ENCODE assay signal across 9 cellular contexts in the genomic region with DNA sequence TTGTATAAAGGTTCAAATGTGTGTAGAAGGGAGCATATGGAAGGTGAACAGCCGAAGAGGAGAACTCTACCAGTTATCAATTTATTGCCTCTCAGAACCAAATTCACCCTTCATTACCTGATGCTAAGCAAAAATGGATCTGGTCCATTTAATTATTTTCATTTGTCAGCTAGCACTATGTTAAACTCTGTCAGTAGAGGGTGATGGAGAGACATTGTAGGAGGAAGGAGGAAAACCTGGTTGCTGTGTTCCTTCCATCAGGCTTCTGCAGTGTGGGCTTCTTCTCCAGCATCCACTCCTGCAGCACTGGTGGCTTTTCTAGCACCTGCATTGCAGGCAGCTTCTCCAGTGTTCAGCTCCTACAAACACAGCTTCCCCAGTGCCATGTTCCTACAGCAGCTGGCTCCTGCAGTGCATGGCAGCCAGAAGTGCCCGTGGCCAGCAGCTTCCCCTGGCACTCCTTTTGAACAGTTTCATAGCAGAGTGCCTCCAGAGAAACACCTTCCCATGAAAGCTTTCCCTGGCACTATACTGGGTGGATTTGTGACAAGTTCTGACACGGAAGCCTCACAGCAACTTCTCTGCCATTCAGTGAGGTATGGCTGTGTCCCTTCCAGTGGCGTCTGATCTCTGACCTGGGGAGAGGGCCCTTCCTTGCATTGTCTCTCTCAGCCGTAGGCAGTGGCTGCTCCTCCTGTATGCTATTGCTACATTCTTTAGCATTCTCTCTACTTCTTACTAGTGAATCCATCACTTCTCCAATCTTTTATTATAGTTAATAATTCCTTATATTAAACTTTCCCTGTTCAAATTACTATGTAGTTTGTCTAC. TPM values are rescaled to one million over a fixed set of nuclear protein-coding genes. Genes with fewer than 3 reads are reported as not detected.
A peak's percentile ranks its signal among the peaks of the same experiment; 100 is the strongest.
DNase-seq lines count a peak whose midpoint lies in the region; ATAC-seq and TF ChIP-seq lines count a peak whose summit lies in the region.
"Had no signal": no experiment of that assay in that cellular context is flagged by ENCODE, and none has a peak within 500 bp of the region (broad histone marks: within the 10 kb centered on the region; RNA-seq: fewer than 3 reads in every experiment).

No MANE protein-coding gene starts in this region.

- H3K4me1 ChIP-seq in psoas muscle = no peaks in the 10 kb centered on the region
- no peaks in the 10 kb centered on the region for H3K4me1 ChIP-seq in testis

- no peaks in the 10 kb centered on the region for H3K9me3 Mint-ChIP-seq in chondrocyte (ENCODE audit: low read depth)

- TF ChIP-seq POLR2A in testis (IDR thresholded peaks at IDR 0.05) = no peak

- TF ChIP-seq CTCF in chondrocyte (IDR thresholded peaks at IDR 0.05) = peak; percentile 76
- peak; percentile 25 for TF ChIP-seq CTCF in psoas muscle (IDR thresholded peaks at IDR 0.05)
- TF ChIP-seq CTCF in testis (IDR thresholded peaks at IDR 0.05) = peak in 1 of 3 experiments; percentile 19

- H3K27ac ChIP-seq in psoas muscle (no peak overlapping the region), testis (no peak overlapping the region)

- no peak overlapping the region for H3K4me3 Mint-ChIP-seq in chondrocyte (ENCODE audit: unreplicated experiment)

- ATAC-seq in psoas muscle = peak in 1 of 4 donors; percentile 56

- H3K4me3 ChIP-seq in psoas muscle = no peak overlapping the region
- H3K4me3 ChIP-seq in testis = no peak overlapping the region

- intact Hi-C loops in psoas muscle (cut with DNase I) = no loop called here
- intact Hi-C loops in testis (cut with DNase I; ENCODE audit: low total_unique reads) = no loop called here

- H3K27ac Mint-ChIP-seq in chondrocyte (ENCODE audit: unreplicated experiment) = no peak overlapping the region

- H3K4me1 Mint-ChIP-seq in chondrocyte (ENCODE audit: low read depth) = peaks cover 6% of the 10 kb centered on the region

- H3K27me3 ChIP-seq in psoas muscle (ENCODE audit: insufficient read depth in 3 of 3, low read length in 2 of 3) (no peaks in the 10 kb centered on the region), testis (no peaks in the 10 kb centered on the region)

- peak; percentile 44 for DNase-seq in SIG-M5 treated with dmso at 0.1 percent for 504 hours (lab: John Stamatoyannopoulos, UW; ENCODE audit: unreplicated experiment)
- DNase-seq in SIG-M5 (lab: John Stamatoyannopoulos, UW) = no peak
- DNase-seq in NCI-H82 (lab: John Stamatoyannopoulos, UW) = peak; percentile 35
- no peak for DNase-seq in chondrocyte (ENCODE audit: low spot score)
- no peak for DNase-seq in psoas muscle
- DNase-seq in testis = no peak
- no peak for DNase-seq in stimulated activated CD4-positive, alpha-beta T cell treated with anti-CD3 and anti-CD28 coated beads, Interleukin-15, amount 100 ng/mL, for 24 hours
- no peak for DNase-seq in DMS153 treated with DMSO at 0.1 percent for 48 hours (lab: John Stamatoyannopoulos, UW; ENCODE audit: unreplicated experiment)
- DNase-seq: COR-L47 had no signal

- WGBS in psoas muscle, 3 donors = 55 to 65% (median 64%) methylated on average over 5 of the region's 5 CpGs
- 76 to 85% methylated on average over 5 of the region's 5 CpGs for WGBS in testis, 2 donors

- H3K27me3 Mint-ChIP-seq in chondrocyte (ENCODE audit: low read depth) = peaks cover 3% of the 10 kb centered on the region

- H3K36me3 ChIP-seq in psoas muscle (ENCODE audit: insufficient read depth in 1 of 2, low read depth in 1 of 2) (no peaks in the 10 kb centered on the region), testis (ENCODE audit: low read depth, missing control alignments) (no peaks in the 10 kb centered on the region)

- no peaks in the 10 kb centered on the region for H3K36me3 Mint-ChIP-seq in chondrocyte (ENCODE audit: low read depth)

- H3K9me3 ChIP-seq in psoas muscle = no peaks in the 10 kb centered on the region
- H3K9me3 ChIP-seq in testis = no peaks in the 10 kb centered on the region

RNA-seq across cellular contexts. Expression of gene IL17RD, which starts 14.6 kb away (rescaled TPM):
- 5.1 to 6.3 TPM (median 6.1 TPM) in 3 replicates for total RNA-seq in chondrocyte
- total RNA-seq in psoas muscle = 1 to 10 TPM in 2 of 4 donors, under 1 TPM in 2; 0.86 to 1.8 (median 1.3) TPM
- polyA plus RNA-seq in psoas muscle = under 1 TPM; 0.19 to 0.34 (median 0.33) TPM
- 10 to 100 TPM; 25.0 to 29.9 TPM for total RNA-seq in testis
- polyA plus RNA-seq in testis (ENCODE audit: insufficient read depth, low read depth, low replicate concordance) = 27.9 TPM

RNA-seq across cellular contexts. Expression of gene HESX1, which starts 20.0 kb away (rescaled TPM):
- total RNA-seq in chondrocyte (0.77 to 1.7 TPM (median 1.2 TPM) in 3 replicates), psoas muscle (under 1 TPM in 3 of 4 donors, not detected in 1; 0.30 to 0.46 (median 0.34) TPM), testis (1 to 10 TPM; 7.9 to 9.1 TPM)
- polyA plus RNA-seq in psoas muscle (under 1 TPM; 0.18 to 0.39 (median 0.25) TPM), testis (ENCODE audit: insufficient read depth, low read depth, low replicate concordance) (6.4 TPM)

RNA-seq across cellular contexts. Expression of gene APPL1, which starts 47.7 kb away (rescaled TPM):
- total RNA-seq in chondrocyte = 34.1 to 40.9 TPM (median 36.7 TPM) in 3 replicates
- 10 to 100 TPM; 34.9 to 56.4 (median 50.9) TPM for total RNA-seq in psoas muscle
- polyA plus RNA-seq in psoas muscle = 10 to 100 TPM; 14.4 to 50.0 (median 15.4) TPM
- total RNA-seq in testis = 10 to 100 TPM; 47.4 to 48.5 TPM
- 26.6 TPM for polyA plus RNA-seq in testis (ENCODE audit: insufficient read depth, low read depth, low replicate concordance)

Comparison
In these comparisons a context has a peak if more than half of its experiments do, and no peak if none do; other contexts are left out.
1. DNase-seq: peak in SIG-M5 treated with dmso at 0.1 percent for 504 hours (single experiment) and NCI-H82 (single experiment); none in SIG-M5 (single experiment), chondrocyte (single experiment), psoas muscle (0 of 2), testis (single experiment), stimulated activated CD4-positive, alpha-beta T cell treated with anti-CD3 and anti-CD28 coated beads, Interleukin-15, amount 100 ng/mL, for 24 hours (single experiment) and DMS153 treated with DMSO at 0.1 percent for 48 hours (single experiment).